ENCODE assay signal across 18 cellular contexts in the genomic region with DNA sequence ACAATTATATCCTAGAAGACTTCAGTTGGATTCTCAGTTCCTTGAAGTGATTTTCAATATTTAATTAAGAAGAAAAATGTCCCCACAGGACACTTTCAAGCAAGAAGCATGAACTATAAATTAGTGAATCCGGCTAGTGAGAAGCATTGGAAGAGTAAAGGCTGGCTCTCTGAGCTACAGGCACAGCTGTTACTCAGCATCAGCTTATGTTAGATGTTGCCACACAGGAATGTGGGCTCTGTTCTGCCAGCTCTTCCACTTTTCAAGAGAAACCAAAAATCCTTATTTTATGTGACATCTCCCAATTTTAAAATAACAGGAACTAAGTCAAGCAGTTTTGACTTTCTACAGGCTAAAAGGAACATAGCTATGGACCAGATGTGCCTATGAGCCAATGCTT. TPM values are rescaled to one million over a fixed set of nuclear protein-coding genes. Genes with fewer than 3 reads are reported as not detected.
DNase-seq lines count a peak whose midpoint lies in the region; ATAC-seq, FAIRE-seq and TF ChIP-seq lines count a peak whose summit lies in the region.
"Had no signal": no experiment of that assay in that cellular context is flagged by ENCODE, and none has a peak within 500 bp of the region (broad histone marks: within the 10 kb centered on the region; RNA-seq: fewer than 3 reads in every experiment).

No MANE protein-coding gene starts in this region.

- no peaks in the 10 kb centered on the region for H3K36me3 ChIP-seq in astrocyte (ENCODE audit: insufficient read depth, low read length)
- no peaks in the 10 kb centered on the region for H3K36me3 ChIP-seq in CD8-positive, alpha-beta memory T cell (ENCODE audit: insufficient read depth, low read length)

- H3K27me3 Mint-ChIP-seq in astrocyte (ENCODE audit: low read depth, unreplicated experiment), result no peaks in the 10 kb centered on the region
- no peaks in the 10 kb centered on the region for H3K27me3 Mint-ChIP-seq in stimulated activated naive CD8-positive, alpha-beta T cell treated with anti-CD3 and anti-CD28 coated beads, Interleukin-15, amount 100 ng/mL, for 72 hours
- H3K27me3 Mint-ChIP-seq in CD8-positive, alpha-beta memory T cell, result peaks cover 0 to 2% of the 10 kb centered on the region in 2 donors

- H3K4me2 ChIP-seq in astrocyte (ENCODE audit: low read length), result no peak overlapping the region

- no peaks in the 10 kb centered on the region for H3K36me3 Mint-ChIP-seq in astrocyte (ENCODE audit: low read depth, unreplicated experiment)
- H3K36me3 Mint-ChIP-seq in CD8-positive, alpha-beta memory T cell, result no peaks in the 10 kb centered on the region
- H3K36me3 Mint-ChIP-seq: CD4-positive, CD25-positive, alpha-beta regulatory T cell had no signal

- no peaks in the 10 kb centered on the region for H3K9me3 Mint-ChIP-seq in astrocyte (ENCODE audit: unreplicated experiment)
- H3K9me3 Mint-ChIP-seq in stimulated activated naive CD8-positive, alpha-beta T cell treated with anti-CD3 and anti-CD28 coated beads, Interleukin-15, amount 100 ng/mL, for 72 hours, result no peaks in the 10 kb centered on the region
- H3K9me3 Mint-ChIP-seq in CD8-positive, alpha-beta memory T cell, result peaks cover 0 to 2% (median 0%) of the 10 kb centered on the region in 5 donors

- no peaks in the 10 kb centered on the region for H4K20me1 ChIP-seq in astrocyte (ENCODE audit: insufficient read depth, low read length)

- no peak for ATAC-seq in stimulated activated naive CD8-positive, alpha-beta T cell treated with anti-CD3 and anti-CD28 coated beads, Interleukin-15, amount 100 ng/mL, for 72 hours

- no peak for TF ChIP-seq CTCF in astrocyte (IDR thresholded peaks at IDR 0.05; ENCODE audit: insufficient read depth, low read depth, low read length)

- no peak overlapping the region for H2AFZ ChIP-seq in astrocyte (ENCODE audit: low read depth, low read length)

- H3K4me1 ChIP-seq in astrocyte (ENCODE audit: insufficient read depth, low read length), result peaks cover 19% of the 10 kb centered on the region
- H3K4me1 ChIP-seq in CD8-positive, alpha-beta memory T cell (ENCODE audit: insufficient read depth, low read length), result no peaks in the 10 kb centered on the region

- H3K27me3 ChIP-seq in astrocyte (ENCODE audit: insufficient read depth, low read length), result no peaks in the 10 kb centered on the region
- H3K27me3 ChIP-seq in CD8-positive, alpha-beta memory T cell (ENCODE audit: insufficient read depth, low read length, poor library complexity, severe bottlenecking), result no peaks in the 10 kb centered on the region

- no peak overlapping the region for H3K4me3 Mint-ChIP-seq in astrocyte (ENCODE audit: unreplicated experiment)
- H3K4me3 Mint-ChIP-seq in stimulated activated naive CD8-positive, alpha-beta T cell treated with anti-CD3 and anti-CD28 coated beads, Interleukin-15, amount 100 ng/mL, for 72 hours, result no peak overlapping the region
- H3K4me3 Mint-ChIP-seq in CD8-positive, alpha-beta memory T cell, result no peak overlapping the region
- H3K4me3 Mint-ChIP-seq: CD4-positive, CD25-positive, alpha-beta regulatory T cell had no signal

- peaks cover 37% of the 10 kb centered on the region for H3K4me1 Mint-ChIP-seq in astrocyte (ENCODE audit: low read depth, unreplicated experiment)
- no peaks in the 10 kb centered on the region for H3K4me1 Mint-ChIP-seq in stimulated activated naive CD8-positive, alpha-beta T cell treated with anti-CD3 and anti-CD28 coated beads, Interleukin-15, amount 100 ng/mL, for 72 hours
- no peaks in the 10 kb centered on the region for H3K4me1 Mint-ChIP-seq in CD8-positive, alpha-beta memory T cell
- H3K4me1 Mint-ChIP-seq: CD4-positive, CD25-positive, alpha-beta regulatory T cell had no signal

- H3K27ac ChIP-seq in astrocyte (ENCODE audit: low read depth, low read length), result no peak overlapping the region
- H3K27ac ChIP-seq in CD8-positive, alpha-beta memory T cell (ENCODE audit: low read depth, low read length), result no peak overlapping the region

- peak overlapping the region; percentile 79 for H3K27ac Mint-ChIP-seq in astrocyte (ENCODE audit: unreplicated experiment)
- peak overlapping the region in 1 of 2 donors; percentile 61 for H3K27ac Mint-ChIP-seq in stimulated activated naive CD8-positive, alpha-beta T cell treated with anti-CD3 and anti-CD28 coated beads, Interleukin-15, amount 100 ng/mL, for 72 hours
- H3K27ac Mint-ChIP-seq in CD8-positive, alpha-beta memory T cell, result no peak overlapping the region
- H3K27ac Mint-ChIP-seq: CD4-positive, CD25-positive, alpha-beta regulatory T cell had no signal

- H3K4me3 ChIP-seq in astrocyte (ENCODE audit: insufficient read depth, low read depth, low read length), result no peak overlapping the region
- no peak overlapping the region for H3K4me3 ChIP-seq in CD8-positive, alpha-beta memory T cell (ENCODE audit: low read length)

- H3K79me2 ChIP-seq in astrocyte (ENCODE audit: insufficient read depth, low read length), result no peaks in the 10 kb centered on the region

- H3K9me3 ChIP-seq in astrocyte (ENCODE audit: insufficient read depth, low read depth, low read length), result no peaks in the 10 kb centered on the region
- no peaks in the 10 kb centered on the region for H3K9me3 ChIP-seq in CD8-positive, alpha-beta memory T cell (ENCODE audit: low read length)

- no peak overlapping the region for H3K9ac ChIP-seq in astrocyte (ENCODE audit: low read length)

- POLR2A ChIA-PET in CD8-positive, alpha-beta memory T cell (lab: Charles Lee), result no interaction called here

- FAIRE-seq in astrocyte (lab: Jason Lieb, UNC), result no peak
- FAIRE-seq: A204.1 had no signal

- CTCF ChIA-PET in CD8-positive, alpha-beta memory T cell (lab: Charles Lee), result no interaction called here

- DNase-seq in AG08395 (ENCODE audit: low spot score) (peak; percentile 38), HCEC 1CT (peak; percentile 26), astrocyte (ENCODE audit: low read depth) (no peak), myocyte (ENCODE audit: low read depth) (peak; percentile 81), mucosa of gallbladder (ENCODE audit: low spot score) (no peak), midbrain (lab: John Stamatoyannopoulos, UW) (no peak)
- DNase-seq in stimulated activated naive CD8-positive, alpha-beta T cell treated with anti-CD3 and anti-CD28 coated beads, Interleukin-15, amount 100 ng/mL, for 72 hours, result no peak
- DNase-seq in CD8-positive, alpha-beta memory T cell, result no peak
- DNase-seq: AML-193; Calu3; CD4-positive, CD25-positive, alpha-beta regulatory T cell; DMS79 treated with DMSO at 0.1 percent for 48 hours; GDM1; Karpas-422; NCI-H2029 treated with DMSO at 0.1 percent for 48 hours; NCI-H524 treated with DMSO at 0.1 percent for 48 hours had no signal

RNA-seq across cellular contexts. Expression of a gene that starts 14.9 kb away (rescaled TPM):
- total RNA-seq in astrocyte (0.38 and 0.45 TPM in 2 replicates), myocyte (5.9 and 8.3 TPM in 2 replicates), mucosa of gallbladder (0.29 TPM)
- 3.6 TPM for polyA plus RNA-seq in myocyte (2012)
- under 1 TPM in 1 of 2 experiments, not detected in 1; 0.29 TPM for total RNA-seq in CD8-positive, alpha-beta memory T cell
- polyA plus RNA-seq in CD8-positive, alpha-beta memory T cell, result not detected
- total RNA-seq: SK-MEL-5 had no signal

Comparison
In these comparisons a context has a peak if more than half of its experiments do, and no peak if none do; other contexts are left out.
1. DNase-seq: peak in AG08395 (single experiment), HCEC 1CT (single experiment) and myocyte (single experiment); none in astrocyte (single experiment), mucosa of gallbladder (single experiment), stimulated activated naive CD8-positive, alpha-beta T cell treated with anti-CD3 and anti-CD28 coated beads, Interleukin-15, amount 100 ng/mL, for 72 hours (0 of 2), midbrain (single experiment) and CD8-positive, alpha-beta memory T cell (0 of 5).